1 cellular context compared by ENCODE assay signal in genomic region chr18:3095921-3096320, GRCh38.
TF ChIP-seq lines count a peak whose summit lies in the region.

No MANE protein-coding gene starts in this region.

TF ChIP-seq in K562, 482 proteins besides CTCF, POLR2A, EP300 and RAD21 (continued from another document):
- TF ChIP-seq, protein P1, sequence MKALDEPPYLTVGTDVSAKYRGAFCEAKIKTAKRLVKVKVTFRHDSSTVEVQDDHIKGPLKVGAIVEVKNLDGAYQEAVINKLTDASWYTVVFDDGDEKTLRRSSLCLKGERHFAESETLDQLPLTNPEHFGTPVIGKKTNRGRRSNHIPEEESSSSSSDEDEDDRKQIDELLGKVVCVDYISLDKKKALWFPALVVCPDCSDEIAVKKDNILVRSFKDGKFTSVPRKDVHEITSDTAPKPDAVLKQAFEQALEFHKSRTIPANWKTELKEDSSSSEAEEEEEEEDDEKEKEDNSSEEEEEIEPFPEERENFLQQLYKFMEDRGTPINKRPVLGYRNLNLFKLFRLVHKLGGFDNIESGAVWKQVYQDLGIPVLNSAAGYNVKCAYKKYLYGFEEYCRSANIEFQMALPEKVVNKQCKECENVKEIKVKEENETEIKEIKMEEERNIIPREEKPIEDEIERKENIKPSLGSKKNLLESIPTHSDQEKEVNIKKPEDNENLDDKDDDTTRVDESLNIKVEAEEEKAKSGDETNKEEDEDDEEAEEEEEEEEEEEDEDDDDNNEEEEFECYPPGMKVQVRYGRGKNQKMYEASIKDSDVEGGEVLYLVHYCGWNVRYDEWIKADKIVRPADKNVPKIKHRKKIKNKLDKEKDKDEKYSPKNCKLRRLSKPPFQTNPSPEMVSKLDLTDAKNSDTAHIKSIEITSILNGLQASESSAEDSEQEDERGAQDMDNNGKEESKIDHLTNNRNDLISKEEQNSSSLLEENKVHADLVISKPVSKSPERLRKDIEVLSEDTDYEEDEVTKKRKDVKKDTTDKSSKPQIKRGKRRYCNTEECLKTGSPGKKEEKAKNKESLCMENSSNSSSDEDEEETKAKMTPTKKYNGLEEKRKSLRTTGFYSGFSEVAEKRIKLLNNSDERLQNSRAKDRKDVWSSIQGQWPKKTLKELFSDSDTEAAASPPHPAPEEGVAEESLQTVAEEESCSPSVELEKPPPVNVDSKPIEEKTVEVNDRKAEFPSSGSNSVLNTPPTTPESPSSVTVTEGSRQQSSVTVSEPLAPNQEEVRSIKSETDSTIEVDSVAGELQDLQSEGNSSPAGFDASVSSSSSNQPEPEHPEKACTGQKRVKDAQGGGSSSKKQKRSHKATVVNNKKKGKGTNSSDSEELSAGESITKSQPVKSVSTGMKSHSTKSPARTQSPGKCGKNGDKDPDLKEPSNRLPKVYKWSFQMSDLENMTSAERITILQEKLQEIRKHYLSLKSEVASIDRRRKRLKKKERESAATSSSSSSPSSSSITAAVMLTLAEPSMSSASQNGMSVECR (CRISPR knock-in tag; IDR thresholded peaks at IDR 0.05) = no peak
